In genomic region chr19:12790628-12791344, GRCh38 we compare ENCODE assay signal across 1 cellular context.
TF ChIP-seq lines count a peak whose summit lies in the region.

No MANE protein-coding gene starts in this region.

TF ChIP-seq in HepG2, 621 proteins besides CTCF, POLR2A, EP300 and RAD21 (continued from another document and continues in another):
- TF ChIP-seq UBTF (CRISPR knock-in tag; IDR thresholded peaks at IDR 0.05), result no peak
- TF ChIP-seq TOPORS (CRISPR knock-in tag; IDR thresholded peaks at IDR 0.05), result peak; percentile 73; the same call in 1 of the 2 replicates
- TF ChIP-seq ZBTB2 (CRISPR knock-in tag; IDR thresholded peaks at IDR 0.05; ENCODE audit: low read depth), result peak; percentile 63
- no peak for TF ChIP-seq MTA1 (CRISPR knock-in tag; IDR thresholded peaks at IDR 0.05; ENCODE audit: borderline replicate concordance)
- no peak for TF ChIP-seq PRPF4 (IDR thresholded peaks at IDR 0.05; ENCODE audit: low read depth, low read length, poor library complexity, severe bottlenecking)
- no peak for TF ChIP-seq CC2D1A (CRISPR knock-in tag; IDR thresholded peaks at IDR 0.05)
- no peak for TF ChIP-seq HNF4A (CRISPR knock-in tag; IDR thresholded peaks at IDR 0.05)
- TF ChIP-seq NFYC (CRISPR knock-in tag; IDR thresholded peaks at IDR 0.05), result no peak
- TF ChIP-seq FOXP4 (CRISPR knock-in tag; IDR thresholded peaks at IDR 0.05), result 0 out of 2 replicates have a peak, but pooled peaks have one; percentile 92
- TF ChIP-seq ZNF703 (CRISPR knock-in tag; IDR thresholded peaks at IDR 0.05; ENCODE audit: borderline replicate concordance), result no peak
- no peak for TF ChIP-seq PHF5A (CRISPR knock-in tag; IDR thresholded peaks at IDR 0.05; ENCODE audit: low read depth, unreplicated experiment)
- no peak for TF ChIP-seq NFIC (IDR thresholded peaks at IDR 0.05; ENCODE audit: low read length)
- TF ChIP-seq FOXA1 (IDR thresholded peaks at IDR 0.05), result no peak
- peak; percentile 97 for TF ChIP-seq FOXA1 (CRISPR knock-in tag; IDR thresholded peaks at IDR 0.05)
- no peak for TF ChIP-seq FIP1L1 (IDR thresholded peaks at IDR 0.05; ENCODE audit: borderline replicate concordance, insufficient read depth, low read depth, low read length)
- no peak for TF ChIP-seq RBAK (CRISPR knock-in tag; IDR thresholded peaks at IDR 0.05)
- TF ChIP-seq PREB (CRISPR knock-in tag; IDR thresholded peaks at IDR 0.05), result no peak
- 0 out of 2 replicates have a peak, but pooled peaks have one; percentile 22 for TF ChIP-seq SIN3A (IDR thresholded peaks at IDR 0.05; ENCODE audit: borderline replicate concordance, low read depth, low read length)
- TF ChIP-seq BRF2 (CRISPR knock-in tag; IDR thresholded peaks at IDR 0.05), result no peak
- no peak for TF ChIP-seq TRAFD1 (CRISPR knock-in tag; IDR thresholded peaks at IDR 0.05; ENCODE audit: borderline replicate concordance)
- no peak for TF ChIP-seq PRDM10 (CRISPR knock-in tag; IDR thresholded peaks at IDR 0.05; ENCODE audit: low read depth)
- no peak for TF ChIP-seq FOXK1 (CRISPR knock-in tag; IDR thresholded peaks at IDR 0.05; ENCODE audit: borderline replicate concordance, low read depth)
- TF ChIP-seq ZNF234 (CRISPR knock-in tag; conservative IDR thresholded peaks at IDR 0.05), result no peak
- no peak for TF ChIP-seq FOXP1 (IDR thresholded peaks at IDR 0.05)
- no peak for TF ChIP-seq FOXP1 (CRISPR knock-in tag; IDR thresholded peaks at IDR 0.05)
- no peak for TF ChIP-seq PAXIP1 (CRISPR knock-in tag; conservative IDR thresholded peaks at IDR 0.05)
- no peak for TF ChIP-seq XRCC5 (optimal IDR thresholded peaks at IDR 0.05; ENCODE audit: low read length)
- no peak for TF ChIP-seq POGZ (CRISPR knock-in tag; IDR thresholded peaks at IDR 0.05)
- no peak for TF ChIP-seq ZBTB3 (CRISPR knock-in tag; IDR thresholded peaks at IDR 0.05; ENCODE audit: borderline replicate concordance, low read depth)
- TF ChIP-seq CREB3 (CRISPR knock-in tag; IDR thresholded peaks at IDR 0.05), result peak; percentile 48; the same call in 1 of the 2 replicates
- TF ChIP-seq NCOA2 (CRISPR knock-in tag; IDR thresholded peaks at IDR 0.05), result no peak
- no peak for TF ChIP-seq KDM3A (CRISPR knock-in tag; IDR thresholded peaks at IDR 0.05; ENCODE audit: low read depth)
- no peak for TF ChIP-seq TOE1 (CRISPR knock-in tag; IDR thresholded peaks at IDR 0.05)
- no peak for TF ChIP-seq ZNF574 (CRISPR knock-in tag; IDR thresholded peaks at IDR 0.05)
- no peak for TF ChIP-seq MATR3 (CRISPR knock-in tag; IDR thresholded peaks at IDR 0.05)
- peak; percentile 60; the same call in 1 of the 2 replicates for TF ChIP-seq ARID2 (CRISPR knock-in tag; IDR thresholded peaks at IDR 0.05; ENCODE audit: borderline replicate concordance)
- no peak for TF ChIP-seq ZNF484 (CRISPR knock-in tag; IDR thresholded peaks at IDR 0.05; ENCODE audit: borderline replicate concordance, low read depth)
- no peak for TF ChIP-seq NKX3-1 (CRISPR knock-in tag; IDR thresholded peaks at IDR 0.05)
- no peak for TF ChIP-seq ZNF782 (CRISPR knock-in tag; IDR thresholded peaks at IDR 0.05; ENCODE audit: borderline replicate concordance)
- 0 out of 2 replicates have a peak, but pooled peaks have one; percentile 67 for TF ChIP-seq PRMT3 (CRISPR knock-in tag; IDR thresholded peaks at IDR 0.05; ENCODE audit: borderline replicate concordance, low read depth)
